ENCODE assay signal across 1 cellular context in genomic region chr13:80362488-80362887, GRCh38.
TF ChIP-seq lines count a peak whose summit lies in the region.

No MANE protein-coding gene starts in this region.

TF ChIP-seq in K562, 482 proteins besides CTCF, POLR2A, EP300 and RAD21:
- no peak for TF ChIP-seq ZNF165 (CRISPR knock-in tag; IDR thresholded peaks at IDR 0.05; ENCODE audit: borderline replicate concordance)
- no peak for TF ChIP-seq HDAC8 (tag; IDR thresholded peaks at IDR 0.05)
- TF ChIP-seq ZNF764 (CRISPR knock-in tag; IDR thresholded peaks at IDR 0.05; ENCODE audit: low read depth), result no peak
- TF ChIP-seq, protein P1, sequence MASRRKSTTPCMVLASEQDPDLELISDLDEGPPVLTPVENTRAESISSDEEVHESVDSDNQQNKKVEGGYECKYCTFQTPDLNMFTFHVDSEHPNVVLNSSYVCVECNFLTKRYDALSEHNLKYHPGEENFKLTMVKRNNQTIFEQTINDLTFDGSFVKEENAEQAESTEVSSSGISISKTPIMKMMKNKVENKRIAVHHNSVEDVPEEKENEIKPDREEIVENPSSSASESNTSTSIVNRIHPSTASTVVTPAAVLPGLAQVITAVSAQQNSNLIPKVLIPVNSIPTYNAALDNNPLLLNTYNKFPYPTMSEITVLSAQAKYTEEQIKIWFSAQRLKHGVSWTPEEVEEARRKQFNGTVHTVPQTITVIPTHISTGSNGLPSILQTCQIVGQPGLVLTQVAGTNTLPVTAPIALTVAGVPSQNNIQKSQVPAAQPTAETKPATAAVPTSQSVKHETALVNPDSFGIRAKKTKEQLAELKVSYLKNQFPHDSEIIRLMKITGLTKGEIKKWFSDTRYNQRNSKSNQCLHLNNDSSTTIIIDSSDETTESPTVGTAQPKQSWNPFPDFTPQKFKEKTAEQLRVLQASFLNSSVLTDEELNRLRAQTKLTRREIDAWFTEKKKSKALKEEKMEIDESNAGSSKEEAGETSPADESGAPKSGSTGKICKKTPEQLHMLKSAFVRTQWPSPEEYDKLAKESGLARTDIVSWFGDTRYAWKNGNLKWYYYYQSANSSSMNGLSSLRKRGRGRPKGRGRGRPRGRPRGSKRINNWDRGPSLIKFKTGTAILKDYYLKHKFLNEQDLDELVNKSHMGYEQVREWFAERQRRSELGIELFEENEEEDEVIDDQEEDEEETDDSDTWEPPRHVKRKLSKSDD (conservative IDR thresholded peaks at IDR 0.05; ENCODE audit: low read length), result no peak
- no peak for TF ChIP-seq KLF10 (CRISPR knock-in tag; IDR thresholded peaks at IDR 0.05)
- TF ChIP-seq ESRRA (IDR thresholded peaks at IDR 0.05; ENCODE audit: borderline replicate concordance, low read depth), result no peak
- TF ChIP-seq ZNF140 (CRISPR knock-in tag; IDR thresholded peaks at IDR 0.05), result no peak
- no peak for TF ChIP-seq MYC (IDR thresholded peaks at IDR 0.05; ENCODE audit: low read depth, low read length)
- no peak for TF ChIP-seq MYC (CRISPR knock-in tag; IDR thresholded peaks at IDR 0.05; ENCODE audit: borderline replicate concordance, low read depth)
- no peak for TF ChIP-seq PBX2 (CRISPR knock-in tag; IDR thresholded peaks at IDR 0.05; ENCODE audit: low read depth)
- TF ChIP-seq PBX2 (tag; conservative IDR thresholded peaks at IDR 0.05; ENCODE audit: low read depth), result no peak
- TF ChIP-seq HSF4 (CRISPR knock-in tag; IDR thresholded peaks at IDR 0.05; ENCODE audit: borderline replicate concordance), result no peak
- no peak for TF ChIP-seq RHOXF2B (CRISPR knock-in tag; conservative IDR thresholded peaks at IDR 0.05)
- no peak for TF ChIP-seq POLR2AphosphoS2 (IDR thresholded peaks at IDR 0.05; ENCODE audit: low read length)
- TF ChIP-seq ZNF347 (CRISPR knock-in tag; IDR thresholded peaks at IDR 0.05; ENCODE audit: low read depth), result no peak
- no peak for TF ChIP-seq COPS2 (conservative IDR thresholded peaks at IDR 0.05)
- TF ChIP-seq, protein P2, sequence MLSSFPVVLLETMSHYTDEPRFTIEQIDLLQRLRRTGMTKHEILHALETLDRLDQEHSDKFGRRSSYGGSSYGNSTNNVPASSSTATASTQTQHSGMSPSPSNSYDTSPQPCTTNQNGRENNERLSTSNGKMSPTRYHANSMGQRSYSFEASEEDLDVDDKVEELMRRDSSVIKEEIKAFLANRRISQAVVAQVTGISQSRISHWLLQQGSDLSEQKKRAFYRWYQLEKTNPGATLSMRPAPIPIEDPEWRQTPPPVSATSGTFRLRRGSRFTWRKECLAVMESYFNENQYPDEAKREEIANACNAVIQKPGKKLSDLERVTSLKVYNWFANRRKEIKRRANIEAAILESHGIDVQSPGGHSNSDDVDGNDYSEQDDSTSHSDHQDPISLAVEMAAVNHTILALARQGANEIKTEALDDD (IDR thresholded peaks at IDR 0.05), result no peak
- TF ChIP-seq ZKSCAN3 (CRISPR knock-in tag; IDR thresholded peaks at IDR 0.05), result no peak
- TF ChIP-seq, protein P3, sequence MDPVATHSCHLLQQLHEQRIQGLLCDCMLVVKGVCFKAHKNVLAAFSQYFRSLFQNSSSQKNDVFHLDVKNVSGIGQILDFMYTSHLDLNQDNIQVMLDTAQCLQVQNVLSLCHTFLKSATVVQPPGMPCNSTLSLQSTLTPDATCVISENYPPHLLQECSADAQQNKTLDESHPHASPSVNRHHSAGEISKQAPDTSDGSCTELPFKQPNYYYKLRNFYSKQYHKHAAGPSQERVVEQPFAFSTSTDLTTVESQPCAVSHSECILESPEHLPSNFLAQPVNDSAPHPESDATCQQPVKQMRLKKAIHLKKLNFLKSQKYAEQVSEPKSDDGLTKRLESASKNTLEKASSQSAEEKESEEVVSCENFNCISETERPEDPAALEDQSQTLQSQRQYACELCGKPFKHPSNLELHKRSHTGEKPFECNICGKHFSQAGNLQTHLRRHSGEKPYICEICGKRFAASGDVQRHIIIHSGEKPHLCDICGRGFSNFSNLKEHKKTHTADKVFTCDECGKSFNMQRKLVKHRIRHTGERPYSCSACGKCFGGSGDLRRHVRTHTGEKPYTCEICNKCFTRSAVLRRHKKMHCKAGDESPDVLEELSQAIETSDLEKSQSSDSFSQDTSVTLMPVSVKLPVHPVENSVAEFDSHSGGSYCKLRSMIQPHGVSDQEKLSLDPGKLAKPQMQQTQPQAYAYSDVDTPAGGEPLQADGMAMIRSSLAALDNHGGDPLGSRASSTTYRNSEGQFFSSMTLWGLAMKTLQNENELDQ (CRISPR knock-in tag; IDR thresholded peaks at IDR 0.05; ENCODE audit: borderline replicate concordance), result no peak
TF ChIP-seq in K562: peak in this region for 0.
